Comparison of ENCODE assay signal across 9 cellular contexts in the genomic region with DNA sequence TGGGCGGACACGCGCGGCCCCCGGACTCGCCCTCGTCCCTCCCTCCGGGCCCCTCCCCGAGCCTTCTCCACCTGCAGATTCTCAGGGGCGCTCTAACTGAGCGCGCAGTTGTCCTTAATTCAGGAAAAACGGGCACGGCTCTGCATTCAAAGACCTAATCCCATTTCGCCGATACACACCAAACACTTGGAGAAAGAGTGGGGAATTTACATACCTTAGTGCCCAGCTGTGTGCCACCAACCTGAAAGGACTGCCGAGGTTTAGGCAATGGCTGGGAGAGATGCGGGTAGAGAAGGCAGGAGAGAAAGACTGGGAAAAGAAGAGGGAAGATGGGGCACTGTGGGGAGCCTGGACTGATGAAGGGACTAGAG.
DNase-seq lines count a peak whose midpoint lies in the region; ATAC-seq, FAIRE-seq and TF ChIP-seq lines count a peak whose summit lies in the region.
"Had no signal": no experiment of that assay in that cellular context is flagged by ENCODE, and none has a peak within 500 bp of the region (broad histone marks: within the 10 kb centered on the region; RNA-seq: fewer than 3 reads in every experiment).

No MANE protein-coding gene starts in this region.

- TF ChIP-seq CTCF in astrocyte of the cerebellum (IDR thresholded peaks at IDR 0.05; ENCODE audit: low read depth, low read length, missing control alignments) = no peak

- no peak for ATAC-seq in GM19351 (IDR thresholded peaks at IDR 0.05; ENCODE audit: unreplicated experiment)

- DNase-seq in HAP-1 (ENCODE audit: low spot score in 2 of 2) = no peak
- DNase-seq in astrocyte of the cerebellum (ENCODE audit: low read depth) = no peak
- DNase-seq in activated CD8-positive, alpha-beta memory T cell treated with anti-CD3 and anti-CD28 coated beads, Interleukin-2, amount 50 U/mL, for 48 hours = no peak
- no peak for DNase-seq in GDM1 (lab: John Stamatoyannopoulos, UW)
- DNase-seq in urothelium cell line (ENCODE audit: low spot score) = no peak
- DNase-seq: stimulated activated CD4-positive, alpha-beta T cell treated with anti-CD3 and anti-CD28 coated beads, Interleukin-4, amount 100 ng/mL, for 1 hour had no signal

- peak overlapping the region; percentile 16 for H3K4me3 ChIP-seq in HAP-1
- H3K4me3 ChIP-seq in astrocyte of the cerebellum (ENCODE audit: low read depth, low read length) = peak overlapping the region; percentile 39
- peak overlapping the region; percentile 5 to 41 (median 20) for H3K4me3 ChIP-seq in skin epidermis

- no peak for FAIRE-seq in urothelium cell line (lab: Jason Lieb, UNC)

- in situ Hi-C loops in HAP-1 (cut with MboI; ENCODE audit: low sequenced_read_pairs) (no loop called here), astrocyte of the cerebellum (cut with HindIII; ENCODE audit: low sequenced_read_pairs) (no loop called here)

- H3K36me3 ChIP-seq in HAP-1 (replicated peaks) = no peaks in the 10 kb centered on the region

- peak overlapping the region; percentile 65 for H3K27ac ChIP-seq in layer of hippocampus (ENCODE audit: low read depth, low read length)
- H3K27ac ChIP-seq in skin epidermis = no peak overlapping the region

- H3K4me1 ChIP-seq in HAP-1 = peaks cover 20% of the 10 kb centered on the region

- H3K27me3 ChIP-seq in HAP-1 (ENCODE audit: low read depth) (no peaks in the 10 kb centered on the region), layer of hippocampus (ENCODE audit: control insufficient read depth, insufficient read depth, low read length) (no peaks in the 10 kb centered on the region)

- no peaks in the 10 kb centered on the region for H3K9me3 ChIP-seq in HAP-1
